Comparison of ENCODE assay signal across 8 cellular contexts in genomic region chr18:59697236-59697932, GRCh38. TPM values are rescaled to one million over a fixed set of nuclear protein-coding genes. Genes with fewer than 3 reads are reported as not detected.
DNase-seq lines count a peak whose midpoint lies in the region; ATAC-seq and TF ChIP-seq lines count a peak whose summit lies in the region.

TSS of gene CCBE1 (minus strand) at chr18:59697423.

- H3K9me3 Mint-ChIP-seq in activated CD4-positive, alpha-beta T cell treated with anti-CD3 and anti-CD28 coated beads for 36 hours (ENCODE audit: low read depth) = no peaks in the 10 kb centered on the region

- H3K4me3 Mint-ChIP-seq in activated CD4-positive, alpha-beta T cell treated with anti-CD3 and anti-CD28 coated beads for 36 hours = no peak within 1 kb of the TSS

- TF ChIP-seq CTCF in RWPE1 (conservative IDR thresholded peaks at IDR 0.05; ENCODE audit: low read depth) (peak; percentile 92), lung (IDR thresholded peaks at IDR 0.05; ENCODE audit: control extremely low read depth, extremely low read depth) (peak; percentile 28)

- H3K27ac Mint-ChIP-seq in activated CD4-positive, alpha-beta T cell treated with anti-CD3 and anti-CD28 coated beads for 36 hours = no peak within 1 kb of the TSS

- intact Hi-C loops in activated CD4-positive, alpha-beta T cell treated with anti-CD3 and anti-CD28 coated beads for 36 hours (cut with DNase I, micrococcal nuclease) = loop anchor here (2.0 to 10.0 kb wide), 3 partner anchors 125 to 423 kb away; partner anchors contain the start of gene RAX (in 1 of the 2)

- H3K27me3 ChIP-seq in duodenal mucosa (ENCODE audit: control insufficient read depth in 1 of 2, insufficient read depth in 2 of 2, low read length in 2 of 2) (peaks cover 18 to 19% of the 10 kb centered on the region in 2 donors), lung (ENCODE audit: control insufficient read depth, insufficient read depth) (peaks cover 5% of the 10 kb centered on the region)

- peaks cover 15 to 33% of the 10 kb centered on the region in 2 donors for H3K4me1 ChIP-seq in duodenal mucosa (ENCODE audit: control insufficient read depth in 1 of 2, insufficient read depth in 2 of 2, low read length in 2 of 2)
- H3K4me1 ChIP-seq in lung (ENCODE audit: control insufficient read depth in 2 of 2, insufficient read depth in 2 of 2, low read length in 2 of 2) = peaks cover 0 to 6% of the 10 kb centered on the region in 2 donors

- H3K4me3 ChIP-seq in duodenal mucosa (ENCODE audit: low read depth in 1 of 2, low read length in 2 of 2) = peak within 1 kb of the TSS; percentile 71 to 78
- H3K4me3 ChIP-seq in lung = peak within 1 kb of the TSS; percentile 42

- CTCF ChIA-PET in activated CD4-positive, alpha-beta T cell treated with anti-CD3 and anti-CD28 coated beads for 36 hours (lab: Charles Lee) = interaction anchor here (0.6 to 2.4 kb wide), 16 partner anchors 8 to 816 kb away, joined by 3 to 18 read pairs (median 3); no protein-coding TSS in a partner anchor
- CTCF ChIA-PET in RWPE1 (lab: Yijun Ruan, JAX) = interaction anchor here (0.6 to 2.6 kb wide), 22 partner anchors 9 to 314 kb away, joined by 3 to 10 read pairs (median 3); no protein-coding TSS in a partner anchor

- DNase-seq in activated CD4-positive, alpha-beta T cell treated with anti-CD3 and anti-CD28 coated beads for 36 hours = peak; percentile 77
- DNase-seq in activated CD4-positive, alpha-beta T cell treated with anti-CD3 and anti-CD28 coated beads, Interleukin-2, amount 50 U/mL, for 1 hour = no peak
- DNase-seq in RWPE1 (ENCODE audit: low spot score) (no peak), lung (ENCODE audit: low spot score) (peak; percentile 69), Kasumi-1 (lab: John Stamatoyannopoulos, UW) (no peak)
- peak; percentile 73 for DNase-seq in stimulated activated naive CD8-positive, alpha-beta T cell treated with anti-CD3 and anti-CD28 coated beads, Interleukin-15, Interleukin-2, amounts not matched to agents 100 U/mL and 50 U/mL, for 24 hours

- H3K9me3 ChIP-seq in duodenal mucosa (ENCODE audit: control insufficient read depth in 1 of 2, low read length in 2 of 2) (no peaks in the 10 kb centered on the region), lung (ENCODE audit: control insufficient read depth in 2 of 2, insufficient read depth in 1 of 2, low read length in 1 of 2) (peaks cover 0 to 2% of the 10 kb centered on the region in 2 donors)

- H3K36me3 ChIP-seq in duodenal mucosa (ENCODE audit: control insufficient read depth in 1 of 2, insufficient read depth in 2 of 2, low read length in 2 of 2) (no peaks in the 10 kb centered on the region), lung (ENCODE audit: control insufficient read depth in 2 of 2, insufficient read depth in 2 of 2, low read length in 2 of 2) (no peaks in the 10 kb centered on the region)

- H3K9ac ChIP-seq in duodenal mucosa (ENCODE audit: low read depth in 1 of 2, low read length in 2 of 2) = peak within 1 kb of the TSS; percentile 13 to 30

- peaks cover 8% of the 10 kb centered on the region for H3K4me1 Mint-ChIP-seq in activated CD4-positive, alpha-beta T cell treated with anti-CD3 and anti-CD28 coated beads for 36 hours

- peak within 1 kb of the TSS; percentile 30; the same call in 1 of the 2 replicates for H3K27ac ChIP-seq in RWPE1
- H3K27ac ChIP-seq in duodenal mucosa (ENCODE audit: low read depth, low read length) = no peak within 1 kb of the TSS
- peak within 1 kb of the TSS in 1 of 2 donors; percentile 69 for H3K27ac ChIP-seq in lung (ENCODE audit: low read depth in 1 of 2, low read length in 1 of 2)

- WGBS in lung, 2 donors = 1% methylated on average over 46 of the region's 46 CpGs

- H3K27me3 Mint-ChIP-seq in activated CD4-positive, alpha-beta T cell treated with anti-CD3 and anti-CD28 coated beads for 36 hours = peaks cover 46% of the 10 kb centered on the region

- no peaks in the 10 kb centered on the region for H3K36me3 Mint-ChIP-seq in activated CD4-positive, alpha-beta T cell treated with anti-CD3 and anti-CD28 coated beads for 36 hours (ENCODE audit: low read depth)

- peak; percentile 53 for ATAC-seq in activated CD4-positive, alpha-beta T cell treated with anti-CD3 and anti-CD28 coated beads for 36 hours
- ATAC-seq in HG03097 (IDR thresholded peaks at IDR 0.05; ENCODE audit: low FRiP score, unreplicated experiment) = peak; percentile 69
- ATAC-seq in lung (ENCODE audit: insufficient read depth, low FRiP score) = peak; percentile 82
- no peak for ATAC-seq in stimulated activated naive CD8-positive, alpha-beta T cell treated with anti-CD3 and anti-CD28 coated beads, Interleukin-15, Interleukin-2, amounts not matched to agents 100 U/mL and 50 U/mL, for 24 hours

- POLR2A ChIA-PET in activated CD4-positive, alpha-beta T cell treated with anti-CD3 and anti-CD28 coated beads for 36 hours (lab: Charles Lee) = no interaction called here
- POLR2A ChIA-PET in RWPE1 (lab: Yijun Ruan, JAX; ENCODE audit: low non-redundant PET) = no interaction called here

RNA-seq across cellular contexts. Expression of gene CCBE1, which starts in this region (rescaled TPM):
- total RNA-seq in activated CD4-positive, alpha-beta T cell treated with anti-CD3 and anti-CD28 coated beads for 36 hours = under 1 TPM in 1 of 2 experiments, not detected in 1; 0.14 TPM
- 10 to 100 TPM; 35.1 to 59.0 TPM for total RNA-seq in lung
- polyA plus RNA-seq in lung = 1 to 10 TPM; 3.4 to 8.8 TPM

Comparison
In these comparisons a context has a peak if more than half of its experiments do, and no peak if none do; other contexts are left out.
1. RNA of gene CCBE1 (total RNA-seq): 35.1 to 59.0 TPM in lung; 0.14 TPM in activated CD4-positive, alpha-beta T cell treated with anti-CD3 and anti-CD28 coated beads for 36 hours; every median in the first group is over 10 times any median in the second.
2. Peak in DNase-seq and ATAC-seq in activated CD4-positive, alpha-beta T cell treated with anti-CD3 and anti-CD28 coated beads for 36 hours; RNA of the gene not detected or under 1 TPM.
3. DNase-seq: peak in lung (single experiment) and stimulated activated naive CD8-positive, alpha-beta T cell treated with anti-CD3 and anti-CD28 coated beads, Interleukin-15, Interleukin-2, amounts not matched to agents 100 U/mL and 50 U/mL, for 24 hours (single experiment); none in activated CD4-positive, alpha-beta T cell treated with anti-CD3 and anti-CD28 coated beads, Interleukin-2, amount 50 U/mL, for 1 hour (single experiment), RWPE1 (single experiment) and Kasumi-1 (0 of 2).